27 cellular contexts compared by ENCODE assay signal in the genomic region with DNA sequence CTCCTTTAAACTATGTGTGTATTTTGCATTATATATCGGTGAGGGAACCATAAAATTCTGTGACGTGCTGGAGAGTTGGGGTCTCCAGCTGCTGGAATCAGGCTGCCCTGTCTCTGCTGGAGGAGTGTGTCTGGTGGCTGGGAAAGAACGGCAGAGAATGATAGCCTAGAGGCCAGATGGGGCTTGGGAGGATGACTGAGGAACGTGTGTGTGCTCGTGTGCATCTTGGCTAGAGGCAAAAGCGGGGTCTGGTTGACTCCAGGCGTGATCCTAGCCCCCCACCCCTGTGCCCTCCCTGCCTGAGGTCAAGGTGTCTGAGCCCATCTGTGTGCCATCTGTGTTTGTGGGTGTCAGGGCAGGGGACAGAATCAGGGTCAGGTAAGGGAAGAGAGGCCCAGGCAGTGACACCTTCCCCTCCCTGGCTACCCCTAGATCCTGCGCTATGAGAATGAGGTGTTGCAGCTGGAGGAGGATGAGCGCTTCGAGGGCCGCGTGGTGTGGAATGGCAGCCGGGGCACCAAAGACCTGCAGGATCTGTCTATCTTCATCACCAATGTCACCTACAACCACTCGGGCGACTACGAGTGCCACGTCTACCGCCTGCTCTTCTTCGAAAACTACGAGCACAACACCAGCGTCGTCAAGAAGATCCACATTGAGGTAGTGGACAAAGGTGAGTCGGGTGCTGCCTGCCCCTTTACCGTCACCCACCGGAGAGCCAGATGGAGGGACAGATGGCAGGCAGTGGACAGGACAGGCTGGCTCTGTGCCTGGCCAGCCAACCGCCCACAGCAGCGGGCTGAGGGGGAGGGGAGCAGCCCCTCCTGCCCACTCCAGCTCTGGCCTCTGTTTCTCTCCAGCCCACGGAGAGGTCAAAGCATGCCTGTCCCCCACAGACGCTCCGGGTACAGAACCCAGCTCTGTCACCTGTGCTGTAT. TPM values are rescaled to one million over a fixed set of nuclear protein-coding genes. Genes with fewer than 3 reads are reported as not detected.
A peak's percentile ranks its signal among the peaks of the same experiment; 100 is the strongest.
DNase-seq lines count a peak whose midpoint lies in the region; ATAC-seq, FAIRE-seq and TF ChIP-seq lines count a peak whose summit lies in the region.
"Had no signal": no experiment of that assay in that cellular context is flagged by ENCODE, and none has a peak within 500 bp of the region (broad histone marks: within the 10 kb centered on the region; RNA-seq: fewer than 3 reads in every experiment).

No MANE protein-coding gene starts in this region.

- DNase-seq in activated T-cell treated with anti-CD3 and anti-CD28 coated beads, Interleukin-2, amount 50 U/mL, for 24 hours = no peak
- no peak for DNase-seq in activated T-cell treated with anti-CD3 and anti-CD28 coated beads, Interleukin-2, amount 50 U/mL, for 1 hour
- DNase-seq in NCI-H82 (lab: John Stamatoyannopoulos, UW) (peak; percentile 58), endothelial cell (ENCODE audit: low spot score) (no peak), gastrocnemius medialis (no peak), HTR-8/SVneo (ENCODE audit: insufficient read length, low spot score) (no peak), upper lobe of left lung (no peak)
- DNase-seq: CD8-positive, alpha-beta memory T cell; DND-41; HFFc6; IMR-90; NCI-H1417; NCI-H2029; NCI-H774; PC-3; RPMI8226; SHP77 treated with DMSO at 0.1 percent for 48 hours; SK-N-SH had no signal

- intact Hi-C loops in gastrocnemius medialis (cut with DNase I; ENCODE audit: low total_unique reads) = loop anchor here (5.0 kb wide), 1 partner anchor 234 kb away; a partner anchor contains a TSS

- H3K4me1 ChIP-seq in gastrocnemius medialis (peaks cover 68 to 79% of the 10 kb centered on the region in 2 donors), upper lobe of left lung (peaks cover 20 to 36% (median 28%) of the 10 kb centered on the region in 4 donors)

- no peak for TF ChIP-seq CTCF in endothelial cell (IDR thresholded peaks at IDR 0.05; ENCODE audit: unreplicated experiment)
- TF ChIP-seq CTCF in gastrocnemius medialis (IDR thresholded peaks at IDR 0.05 in 4 of 5, conservative IDR thresholded peaks at IDR 0.05 in 1 of 5) = no peak
- TF ChIP-seq CTCF in upper lobe of left lung (IDR thresholded peaks at IDR 0.05) = no peak

- H3K27me3 Mint-ChIP-seq in activated T-cell treated with anti-CD3 and anti-CD28 coated beads, Interleukin-2, amount 50 U/mL, for 24 hours = peaks cover 25% of the 10 kb centered on the region
- peaks cover 28% of the 10 kb centered on the region for H3K27me3 Mint-ChIP-seq in endothelial cell (ENCODE audit: unreplicated experiment)

- no peaks in the 10 kb centered on the region for H3K9me3 Mint-ChIP-seq in activated T-cell treated with anti-CD3 and anti-CD28 coated beads, Interleukin-2, amount 50 U/mL, for 24 hours
- no peaks in the 10 kb centered on the region for H3K9me3 Mint-ChIP-seq in endothelial cell (ENCODE audit: unreplicated experiment)
- H3K9me3 Mint-ChIP-seq: CD8-positive, alpha-beta memory T cell; HFFc6 had no signal

- H3K27ac Mint-ChIP-seq in activated T-cell treated with anti-CD3 and anti-CD28 coated beads, Interleukin-2, amount 50 U/mL, for 24 hours = peak overlapping the region; percentile 8
- H3K27ac Mint-ChIP-seq in endothelial cell (ENCODE audit: unreplicated experiment) = peak overlapping the region; percentile 54
- H3K27ac Mint-ChIP-seq: HFFc6 had no signal

- H3K27ac ChIP-seq in gastrocnemius medialis (peak overlapping the region; percentile 97 to 98 (median 98)), upper lobe of left lung (no peak overlapping the region)
- H3K27ac ChIP-seq: HL-60 had no signal

- TF ChIP-seq EP300 in upper lobe of left lung (IDR thresholded peaks at IDR 0.05) = no peak

- in situ Hi-C loops in gastrocnemius medialis (cut with MboI; ENCODE audit: low sequenced_read_pairs in 4 of 4) = no loop called here

- no peaks in the 10 kb centered on the region for H3K27me3 ChIP-seq in gastrocnemius medialis
- peaks cover 0 to 6% (median 0%) of the 10 kb centered on the region in 4 donors for H3K27me3 ChIP-seq in upper lobe of left lung

- no peak overlapping the region for H3K4me3 Mint-ChIP-seq in activated T-cell treated with anti-CD3 and anti-CD28 coated beads, Interleukin-2, amount 50 U/mL, for 24 hours
- no peak overlapping the region for H3K4me3 Mint-ChIP-seq in endothelial cell (ENCODE audit: unreplicated experiment)
- H3K4me3 Mint-ChIP-seq: HFFc6 had no signal

- no peaks in the 10 kb centered on the region for H3K9me3 ChIP-seq in gastrocnemius medialis
- no peaks in the 10 kb centered on the region for H3K9me3 ChIP-seq in upper lobe of left lung
- H3K9me3 ChIP-seq: SK-N-SH had no signal

- WGBS in upper lobe of left lung, 2 donors = 91 to 92% methylated on average over 29 to 30 of the region's 30 CpGs

- FAIRE-seq in HTR-8/SVneo (lab: Jason Lieb, UNC) = no peak
- FAIRE-seq: A204.1, D721Med, G401.6, H54 had no signal

- ATAC-seq in gastrocnemius medialis = no peak
- ATAC-seq in upper lobe of left lung (ENCODE audit: low FRiP score in 2 of 2) = no peak
- no peak for ATAC-seq in GM19035 (IDR thresholded peaks at IDR 0.05; ENCODE audit: unreplicated experiment)
- ATAC-seq: PC-3 had no signal

- TF ChIP-seq POLR2A in gastrocnemius medialis (IDR thresholded peaks at IDR 0.05) (no peak), upper lobe of left lung (IDR thresholded peaks at IDR 0.05) (no peak)

- H3K4me3 ChIP-seq in gastrocnemius medialis (peak overlapping the region; percentile 55 to 78 (median 68)), upper lobe of left lung (no peak overlapping the region)

- peaks cover 2% of the 10 kb centered on the region for H3K36me3 Mint-ChIP-seq in activated T-cell treated with anti-CD3 and anti-CD28 coated beads, Interleukin-2, amount 50 U/mL, for 24 hours (ENCODE audit: low read depth)
- H3K36me3 Mint-ChIP-seq in endothelial cell (ENCODE audit: low read depth, unreplicated experiment) = peaks cover 13% of the 10 kb centered on the region
- H3K36me3 Mint-ChIP-seq: CD8-positive, alpha-beta memory T cell had no signal

- H3K36me3 ChIP-seq in gastrocnemius medialis = peaks cover 0 to 24% of the 10 kb centered on the region in 2 donors
- H3K36me3 ChIP-seq in upper lobe of left lung = peaks cover 0 to 20% (median 2%) of the 10 kb centered on the region in 4 donors

- H3K4me1 Mint-ChIP-seq in activated T-cell treated with anti-CD3 and anti-CD28 coated beads, Interleukin-2, amount 50 U/mL, for 24 hours (ENCODE audit: low read depth) = peaks cover 9% of the 10 kb centered on the region
- peaks cover 6% of the 10 kb centered on the region for H3K4me1 Mint-ChIP-seq in endothelial cell (ENCODE audit: unreplicated experiment)

RNA-seq across cellular contexts. Expression of a gene that starts 3.1 kb away (rescaled TPM):
- total RNA-seq in endothelial cell (ENCODE audit: unreplicated experiment) (0.62 TPM), gastrocnemius medialis (100 to 1,000 TPM; 194 to 469 (median 289) TPM), upper lobe of left lung (10 to 100 TPM in 1 of 6 donors, 1 to 10 TPM in 5; 2.9 to 13.1 (median 6.9) TPM)

RNA-seq across cellular contexts. Expression of a gene that starts 8.2 kb away (rescaled TPM):
- total RNA-seq in endothelial cell (ENCODE audit: unreplicated experiment) (1.3 TPM), gastrocnemius medialis (10 to 100 TPM in 3 of 4 donors, 1 to 10 TPM in 1; 9.1 to 24.0 (median 17.1) TPM), upper lobe of left lung (10 to 100 TPM; 15.9 to 54.5 (median 41.1) TPM)
- total RNA-seq: CD8-positive, alpha-beta memory T cell; HFFc6; HT1080; IMR-90; M059J; NCI-H460 had no signal

RNA-seq across cellular contexts. Expression of a gene that starts 33.2 kb away (rescaled TPM):
- total RNA-seq in endothelial cell (ENCODE audit: unreplicated experiment) = 156 TPM
- total RNA-seq in gastrocnemius medialis = 10 to 100 TPM; 38.8 to 45.1 (median 43.7) TPM
- total RNA-seq in upper lobe of left lung = 100 to 1,000 TPM in 4 of 6 donors, 10 to 100 TPM in 2; 85.1 to 206 (median 119) TPM

Comparison
In these comparisons a context has a peak if more than half of its experiments do, and no peak if none do; other contexts are left out.
1. H3K27ac ChIP-seq: peak in gastrocnemius medialis (4 of 4); none in upper lobe of left lung (0 of 4).
2. H3K4me3 ChIP-seq: peak in gastrocnemius medialis (4 of 4); none in upper lobe of left lung (0 of 4).
3. RNA of a gene that starts 3.1 kb away (total RNA-seq): 194 to 469 TPM in gastrocnemius medialis; 2.9 to 13.1 TPM in upper lobe of left lung and 0.62 TPM in endothelial cell (single experiment); every median in the first group is over 10 times any median in the second.